Comparison of ENCODE assay signal across 8 cellular contexts in genomic region chr2:108719149-108720044, GRCh38. TPM values are rescaled to one million over a fixed set of nuclear protein-coding genes. Genes with fewer than 3 reads are reported as not detected.
DNase-seq lines count a peak whose midpoint lies in the region; ATAC-seq, FAIRE-seq and TF ChIP-seq lines count a peak whose summit lies in the region.

Gene RANBP2 (plus strand): TSS chr2:108719482. CDS start chr2:108719607, 125 bp downstream.

- peak within 1 kb of the TSS; percentile 95 for H3K27ac Mint-ChIP-seq in T-helper 2 cell treated with Interferon-gamma antibody and Interleukin-4, amounts not matched to agents 5 μg/mL and 100 μg/mL, for 36 hours

- intact Hi-C loops in ascending aorta (cut with DNase I) = loop anchor here (5.0 to 10.0 kb wide), 2 partner anchors 37 to 125 kb away; no protein-coding TSS in a partner anchor
- intact Hi-C loops in right cardiac atrium (cut with DNase I) = no loop called here

- peak; percentile 95 for DNase-seq in NCI-H2029 (lab: John Stamatoyannopoulos, UW)
- DNase-seq in T-helper 2 cell treated with Interferon-gamma antibody and Interleukin-4, amounts not matched to agents 5 μg/mL and 100 μg/mL, for 36 hours (ENCODE audit: low spot score) = peak; percentile 94
- peak; percentile 75 to 97 for DNase-seq in ascending aorta (ENCODE audit: low spot score in 2 of 2)
- DNase-seq in right cardiac atrium = peak; percentile 97 to 99 (median 98)
- peak; percentile 96 for DNase-seq in pulmonary artery endothelial cell (ENCODE audit: low read depth, low spot score)
- peak; percentile 97 for DNase-seq in urothelium cell line (ENCODE audit: low spot score)

- H3K27me3 ChIP-seq in ascending aorta (no peaks in the 10 kb centered on the region), right cardiac atrium (ENCODE audit: control insufficient read depth, insufficient read depth) (no peaks in the 10 kb centered on the region)

- peak within 1 kb of the TSS; percentile 93 for H3K4me3 Mint-ChIP-seq in T-helper 2 cell treated with Interferon-gamma antibody and Interleukin-4, amounts not matched to agents 5 μg/mL and 100 μg/mL, for 36 hours

- H3K4me1 ChIP-seq in ascending aorta = peaks cover 0 to 7% of the 10 kb centered on the region in 2 donors
- no peaks in the 10 kb centered on the region for H3K4me1 ChIP-seq in right cardiac atrium (ENCODE audit: control insufficient read depth, insufficient read depth, low read length)

- H3K27me3 Mint-ChIP-seq in T-helper 2 cell treated with Interferon-gamma antibody and Interleukin-4, amounts not matched to agents 5 μg/mL and 100 μg/mL, for 36 hours (ENCODE audit: low read depth) = no peaks in the 10 kb centered on the region

- H3K4me3 ChIP-seq in ascending aorta = peak within 1 kb of the TSS; percentile 91 to 98
- H3K4me3 ChIP-seq in right cardiac atrium (ENCODE audit: low read length) = peak within 1 kb of the TSS; percentile 72

- peaks cover 9% of the 10 kb centered on the region for H3K4me1 Mint-ChIP-seq in T-helper 2 cell treated with Interferon-gamma antibody and Interleukin-4, amounts not matched to agents 5 μg/mL and 100 μg/mL, for 36 hours (ENCODE audit: low read depth)

- no peak for TF ChIP-seq CTCF in ascending aorta (IDR thresholded peaks at IDR 0.05)

- peak; percentile 91 for FAIRE-seq in urothelium cell line (lab: Jason Lieb, UNC)

- H3K36me3 Mint-ChIP-seq in T-helper 2 cell treated with Interferon-gamma antibody and Interleukin-4, amounts not matched to agents 5 μg/mL and 100 μg/mL, for 36 hours (ENCODE audit: low read depth) = peaks cover 3% of the 10 kb centered on the region

- H3K9me3 ChIP-seq in ascending aorta (no peaks in the 10 kb centered on the region), right cardiac atrium (ENCODE audit: control insufficient read depth, low read length) (no peaks in the 10 kb centered on the region)

- H3K36me3 ChIP-seq in ascending aorta = no peaks in the 10 kb centered on the region

- peak; percentile 94 for ATAC-seq in GM18508 (IDR thresholded peaks at IDR 0.05; ENCODE audit: insufficient read depth, unreplicated experiment)
- ATAC-seq in HG02981 (IDR thresholded peaks at IDR 0.05; ENCODE audit: unreplicated experiment) = peak; percentile 98
- ATAC-seq in right cardiac atrium = peak; percentile 100

- WGBS in right cardiac atrium = under 1% methylated on average over 97 of the region's 97 CpGs

- no peaks in the 10 kb centered on the region for H3K9me3 Mint-ChIP-seq in T-helper 2 cell treated with Interferon-gamma antibody and Interleukin-4, amounts not matched to agents 5 μg/mL and 100 μg/mL, for 36 hours

- H3K27ac ChIP-seq in ascending aorta (peak within 1 kb of the TSS; percentile 99 to 100), right cardiac atrium (ENCODE audit: low read length) (peak within 1 kb of the TSS; percentile 97)

RNA-seq across cellular contexts. Expression of gene RANBP2, which starts in this region (rescaled TPM):
- total RNA-seq in ascending aorta (15.5 TPM), right cardiac atrium (10 to 100 TPM; 53.3 to 70.4 (median 56.6) TPM), pulmonary artery endothelial cell (72.5 and 104 TPM in 2 replicates)
- polyA plus RNA-seq in right cardiac atrium = 15.8 TPM

Comparison
In these comparisons a context has a peak if more than half of its experiments do, and no peak if none do; other contexts are left out.
1. Peak in every context shown above with its lines: DNase-seq, ATAC-seq, H3K4me3 ChIP-seq and H3K27ac ChIP-seq.